In genomic region chr19:12933287-12934072, GRCh38 we compare ENCODE assay signal across 1 cellular context.
TF ChIP-seq lines count a peak whose summit lies in the region.

Gene FARSA, minus strand, starts transcription at chr19:12933711. Its CDS starts 15 bp downstream, at chr19:12933696.

TF ChIP-seq in HCT116, 20 proteins besides CTCF, POLR2A, EP300 and RAD21 (continued from another document):
- TF ChIP-seq SP1 (IDR thresholded peaks at IDR 0.05; ENCODE audit: low read depth), result no peak
- no peak for TF ChIP-seq EZH2phosphoT487 (IDR thresholded peaks at IDR 0.05; ENCODE audit: borderline replicate concordance)
- TF ChIP-seq SIN3A (IDR thresholded peaks at IDR 0.05; ENCODE audit: low read depth), result no peak
- peak; percentile 92 for TF ChIP-seq EGR1 (IDR thresholded peaks at IDR 0.05; ENCODE audit: low read depth)
- peak; percentile 100 for TF ChIP-seq YY1 (IDR thresholded peaks at IDR 0.05; ENCODE audit: extremely low read depth, insufficient replicate concordance, low read depth, low read length)
- TF ChIP-seq EZH2 (IDR thresholded peaks at IDR 0.05), result no peak
- TF ChIP-seq JUND (IDR thresholded peaks at IDR 0.05), result no peak
- no peak for TF ChIP-seq FOSL1 (IDR thresholded peaks at IDR 0.05; ENCODE audit: low read depth)
- TF ChIP-seq ATF3 (IDR thresholded peaks at IDR 0.05), result no peak
- no peak for TF ChIP-seq SRF (IDR thresholded peaks at IDR 0.05; ENCODE audit: low read depth)
- peak; percentile 98 for TF ChIP-seq POLR2AphosphoS5 (IDR thresholded peaks at IDR 0.05; ENCODE audit: low read depth, low read length)
- no peak for TF ChIP-seq CBX3 (IDR thresholded peaks at IDR 0.05; ENCODE audit: low read depth)
- peak; percentile 78; the same call in 1 of the 2 replicates for TF ChIP-seq ZFX (IDR thresholded peaks at IDR 0.05)
- TF ChIP-seq ELF1 (IDR thresholded peaks at IDR 0.05; ENCODE audit: borderline replicate concordance, low read depth), result no peak
- no peak for TF ChIP-seq ZBTB33 (IDR thresholded peaks at IDR 0.05; ENCODE audit: extremely low read depth, insufficient replicate concordance, low read length)
- TF ChIP-seq, protein P1, sequence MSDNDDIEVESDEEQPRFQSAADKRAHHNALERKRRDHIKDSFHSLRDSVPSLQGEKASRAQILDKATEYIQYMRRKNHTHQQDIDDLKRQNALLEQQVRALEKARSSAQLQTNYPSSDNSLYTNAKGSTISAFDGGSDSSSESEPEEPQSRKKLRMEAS (IDR thresholded peaks at IDR 0.05), result peak; percentile 92
